ENCODE assay signal across 9 cellular contexts in the genomic region with DNA sequence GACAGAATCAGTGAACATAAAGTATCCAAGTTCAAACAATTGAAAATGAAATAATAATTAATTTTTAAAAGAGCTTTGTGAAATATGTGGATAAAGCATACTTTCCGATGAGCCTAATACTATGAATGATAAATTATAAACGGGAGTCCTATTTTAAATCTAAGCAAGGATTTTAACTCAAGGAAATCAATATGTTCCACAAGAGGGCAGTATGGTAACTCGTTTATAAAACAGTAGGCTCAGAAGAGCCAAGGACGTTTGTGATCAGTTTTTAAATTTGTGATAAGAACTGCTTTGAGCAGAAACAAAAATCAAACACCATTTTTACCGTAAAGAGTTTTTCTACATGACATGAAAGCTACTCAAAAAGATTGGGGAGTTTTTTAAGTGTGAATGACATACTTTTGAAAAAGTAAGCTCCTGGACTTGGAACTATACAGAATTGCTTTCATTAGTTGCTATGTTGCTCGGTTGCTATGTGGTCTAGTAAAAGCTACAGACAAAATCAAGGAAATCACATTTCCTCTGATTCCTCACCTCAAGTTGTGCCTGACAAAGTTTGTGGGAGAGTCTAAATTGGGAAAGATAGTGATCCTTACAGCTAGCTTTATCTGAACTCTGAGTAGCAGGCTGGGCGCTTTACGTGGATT. TPM values are rescaled to one million over a fixed set of nuclear protein-coding genes. Genes with fewer than 3 reads are reported as not detected.
DNase-seq lines count a peak whose midpoint lies in the region; ATAC-seq and TF ChIP-seq lines count a peak whose summit lies in the region.
"Had no signal": no experiment of that assay in that cellular context is flagged by ENCODE, and none has a peak within 500 bp of the region (broad histone marks: within the 10 kb centered on the region; RNA-seq: fewer than 3 reads in every experiment).

No MANE protein-coding gene starts in this region.

- peaks cover 92% of the 10 kb centered on the region for H3K27me3 Mint-ChIP-seq in mesothelial cell of epicardium (ENCODE audit: low read depth)
- peaks cover 32% of the 10 kb centered on the region for H3K27me3 Mint-ChIP-seq in WTC11 (ENCODE audit: low read depth)
- peaks cover 46% of the 10 kb centered on the region for H3K27me3 Mint-ChIP-seq in activated naive CD4-positive, alpha-beta T cell treated with anti-CD3 and anti-CD28 coated beads, Interleukin-2, amount 10 ng/mL, durations not matched to agents 7 days and 5 days

- H3K4me3 ChIP-seq in A673 (ENCODE audit: low read depth, low read length, poor library complexity, severe bottlenecking), result no peak overlapping the region

- H3K4me1 Mint-ChIP-seq in mesothelial cell of epicardium (no peaks in the 10 kb centered on the region), WTC11 (no peaks in the 10 kb centered on the region)
- peaks cover 5% of the 10 kb centered on the region for H3K4me1 Mint-ChIP-seq in activated naive CD4-positive, alpha-beta T cell treated with anti-CD3 and anti-CD28 coated beads, Interleukin-2, amount 10 ng/mL, durations not matched to agents 7 days and 5 days

- peaks cover 43% of the 10 kb centered on the region for H3K27me3 ChIP-seq in A673 (replicated peaks; ENCODE audit: insufficient read depth, low read depth, low read length, poor library complexity)

- TF ChIP-seq CTCF in A673 (conservative IDR thresholded peaks at IDR 0.05; ENCODE audit: low read depth, low read length), result peak; percentile 69
- peak; percentile 48 for TF ChIP-seq CTCF in GM12873 (IDR thresholded peaks at IDR 0.05; ENCODE audit: insufficient read depth, low read depth, low read length, missing control alignments)
- peak; percentile 52 for TF ChIP-seq CTCF in mesothelial cell of epicardium (IDR thresholded peaks at IDR 0.05; ENCODE audit: unreplicated experiment)
- no peak for TF ChIP-seq CTCF in WTC11 (IDR thresholded peaks at IDR 0.05)

- POLR2A ChIA-PET in A673 (lab: Charles Lee; ENCODE audit: low non-redundant PET) (no interaction called here), WTC11 (lab: Charles Lee) (no interaction called here)

- H3K4me3 Mint-ChIP-seq in mesothelial cell of epicardium, result no peak overlapping the region
- H3K4me3 Mint-ChIP-seq in WTC11, result no peak overlapping the region
- no peak overlapping the region for H3K4me3 Mint-ChIP-seq in activated naive CD4-positive, alpha-beta T cell treated with anti-CD3 and anti-CD28 coated beads, Interleukin-2, amount 10 ng/mL, durations not matched to agents 7 days and 5 days
- H3K4me3 Mint-ChIP-seq: dendritic cell treated with granulocyte-macrophage colony-stimulating factor and Interleukin-4, amounts not matched to agents 40 ng/mL and 50 ng/mL, for 4 days had no signal

- no peak overlapping the region for H3K27ac ChIP-seq in A673 (ENCODE audit: low read depth, low read length, poor library complexity, severe bottlenecking)

- H3K4me1 ChIP-seq in A673 (ENCODE audit: insufficient read depth, low read length, poor library complexity, severe bottlenecking), result no peaks in the 10 kb centered on the region

- no peaks in the 10 kb centered on the region for H3K36me3 ChIP-seq in A673 (ENCODE audit: insufficient read depth, low read length, poor library complexity, severe bottlenecking)

- ATAC-seq in WTC11, result no peak

- H3K9me3 Mint-ChIP-seq in mesothelial cell of epicardium (no peaks in the 10 kb centered on the region), WTC11 (no peaks in the 10 kb centered on the region)
- no peaks in the 10 kb centered on the region for H3K9me3 Mint-ChIP-seq in activated naive CD4-positive, alpha-beta T cell treated with anti-CD3 and anti-CD28 coated beads, Interleukin-2, amount 10 ng/mL, durations not matched to agents 7 days and 5 days
- H3K9me3 Mint-ChIP-seq: dendritic cell treated with granulocyte-macrophage colony-stimulating factor and Interleukin-4, amounts not matched to agents 40 ng/mL and 50 ng/mL, for 4 days had no signal

- CTCF ChIA-PET in A673 (lab: Charles Lee), result interaction anchor here (0.5 to 2.9 kb wide), 7 partner anchors 51 to 616 kb away, joined by 3 to 16 read pairs (median 8); no protein-coding TSS in a partner anchor
- CTCF ChIA-PET in WTC11 (lab: Charles Lee), result interaction anchor here (0.7 to 5.5 kb wide), 29 partner anchors 9 to 289 kb away, joined by 3 to 68 read pairs (median 4); a partner anchor contains a TSS
- CTCF ChIA-PET in activated naive CD4-positive, alpha-beta T cell treated with anti-CD3 and anti-CD28 coated beads, Interleukin-2, amount 10 ng/mL, durations not matched to agents 7 days and 5 days (lab: Charles Lee), result interaction anchor here (0.7 to 3.1 kb wide), 26 partner anchors 10 to 350 kb away, joined by 3 to 25 read pairs (median 4); a partner anchor contains a TSS

- H3K9me3 ChIP-seq in A673 (ENCODE audit: low read depth, low read length, poor library complexity, severe bottlenecking), result no peaks in the 10 kb centered on the region

- no TSS peak for BruUV-seq in A673 (replicated peaks; lab: Mats Ljungman, UMichigan)

- H3K27ac Mint-ChIP-seq in mesothelial cell of epicardium, result no peak overlapping the region
- no peak overlapping the region for H3K27ac Mint-ChIP-seq in WTC11
- no peak overlapping the region for H3K27ac Mint-ChIP-seq in activated naive CD4-positive, alpha-beta T cell treated with anti-CD3 and anti-CD28 coated beads, Interleukin-2, amount 10 ng/mL, durations not matched to agents 7 days and 5 days
- H3K27ac Mint-ChIP-seq: dendritic cell treated with granulocyte-macrophage colony-stimulating factor and Interleukin-4, amounts not matched to agents 40 ng/mL and 50 ng/mL, for 4 days had no signal

- peak; percentile 69 for DNase-seq in A673 (ENCODE audit: low spot score)
- DNase-seq in NCI-H748 (lab: John Stamatoyannopoulos, UW; ENCODE audit: unreplicated experiment), result peak; percentile 71
- DNase-seq in dermis blood vessel endothelial cell, result peak; percentile 72
- DNase-seq in mesothelial cell of epicardium (ENCODE audit: low spot score in 2 of 2, unreplicated experiment in 2 of 2), result no peak
- DNase-seq in stimulated activated naive CD4-positive, alpha-beta T cell treated with Interleukin-2 at 50 U/mL for 16 hours (lab: John Stamatoyannopoulos, UW), result no peak
- no peak for DNase-seq in WTC11 (ENCODE audit: low spot score)
- DNase-seq in activated naive CD4-positive, alpha-beta T cell treated with anti-CD3 and anti-CD28 coated beads, Interleukin-2, amount 10 ng/mL, durations not matched to agents 7 days and 5 days, result no peak

- H3K36me3 Mint-ChIP-seq in mesothelial cell of epicardium (no peaks in the 10 kb centered on the region), WTC11 (no peaks in the 10 kb centered on the region)
- no peaks in the 10 kb centered on the region for H3K36me3 Mint-ChIP-seq in activated naive CD4-positive, alpha-beta T cell treated with anti-CD3 and anti-CD28 coated beads, Interleukin-2, amount 10 ng/mL, durations not matched to agents 7 days and 5 days

- intact Hi-C loops in A673 (cut with micrococcal nuclease; ENCODE audit: unreplicated experiment), result loop anchor here (5.0 kb wide), 1 partner anchor 159 kb away; no protein-coding TSS in a partner anchor

TF ChIP-seq in WTC11, 78 proteins besides CTCF, POLR2A, EP300 and RAD21:
- TF ChIP-seq, protein P1, sequence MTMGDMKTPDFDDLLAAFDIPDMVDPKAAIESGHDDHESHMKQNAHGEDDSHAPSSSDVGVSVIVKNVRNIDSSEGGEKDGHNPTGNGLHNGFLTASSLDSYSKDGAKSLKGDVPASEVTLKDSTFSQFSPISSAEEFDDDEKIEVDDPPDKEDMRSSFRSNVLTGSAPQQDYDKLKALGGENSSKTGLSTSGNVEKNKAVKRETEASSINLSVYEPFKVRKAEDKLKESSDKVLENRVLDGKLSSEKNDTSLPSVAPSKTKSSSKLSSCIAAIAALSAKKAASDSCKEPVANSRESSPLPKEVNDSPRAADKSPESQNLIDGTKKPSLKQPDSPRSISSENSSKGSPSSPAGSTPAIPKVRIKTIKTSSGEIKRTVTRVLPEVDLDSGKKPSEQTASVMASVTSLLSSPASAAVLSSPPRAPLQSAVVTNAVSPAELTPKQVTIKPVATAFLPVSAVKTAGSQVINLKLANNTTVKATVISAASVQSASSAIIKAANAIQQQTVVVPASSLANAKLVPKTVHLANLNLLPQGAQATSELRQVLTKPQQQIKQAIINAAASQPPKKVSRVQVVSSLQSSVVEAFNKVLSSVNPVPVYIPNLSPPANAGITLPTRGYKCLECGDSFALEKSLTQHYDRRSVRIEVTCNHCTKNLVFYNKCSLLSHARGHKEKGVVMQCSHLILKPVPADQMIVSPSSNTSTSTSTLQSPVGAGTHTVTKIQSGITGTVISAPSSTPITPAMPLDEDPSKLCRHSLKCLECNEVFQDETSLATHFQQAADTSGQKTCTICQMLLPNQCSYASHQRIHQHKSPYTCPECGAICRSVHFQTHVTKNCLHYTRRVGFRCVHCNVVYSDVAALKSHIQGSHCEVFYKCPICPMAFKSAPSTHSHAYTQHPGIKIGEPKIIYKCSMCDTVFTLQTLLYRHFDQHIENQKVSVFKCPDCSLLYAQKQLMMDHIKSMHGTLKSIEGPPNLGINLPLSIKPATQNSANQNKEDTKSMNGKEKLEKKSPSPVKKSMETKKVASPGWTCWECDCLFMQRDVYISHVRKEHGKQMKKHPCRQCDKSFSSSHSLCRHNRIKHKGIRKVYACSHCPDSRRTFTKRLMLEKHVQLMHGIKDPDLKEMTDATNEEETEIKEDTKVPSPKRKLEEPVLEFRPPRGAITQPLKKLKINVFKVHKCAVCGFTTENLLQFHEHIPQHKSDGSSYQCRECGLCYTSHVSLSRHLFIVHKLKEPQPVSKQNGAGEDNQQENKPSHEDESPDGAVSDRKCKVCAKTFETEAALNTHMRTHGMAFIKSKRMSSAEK (CRISPR knock-in tag; IDR thresholded peaks at IDR 0.05; ENCODE audit: borderline replicate concordance), result no peak

RNA-seq across cellular contexts. Expression of a gene that starts 11.8 kb away (rescaled TPM):
- not detected in 2 replicates for total RNA-seq in A673 (2021)
- not detected in 2 replicates for total RNA-seq in dermis blood vessel endothelial cell
- not detected in 3 replicates for total RNA-seq in mesothelial cell of epicardium
- total RNA-seq in WTC11 (2021), result 0.37 TPM in 1 of 3 replicates, not detected in the others

Comparison
In these comparisons a context has a peak if more than half of its experiments do, and no peak if none do; other contexts are left out.
1. DNase-seq: peak in A673 (single experiment), NCI-H748 (single experiment) and dermis blood vessel endothelial cell (single experiment); none in mesothelial cell of epicardium (0 of 2), stimulated activated naive CD4-positive, alpha-beta T cell treated with Interleukin-2 at 50 U/mL for 16 hours (single experiment), WTC11 (single experiment) and activated naive CD4-positive, alpha-beta T cell treated with anti-CD3 and anti-CD28 coated beads, Interleukin-2, amount 10 ng/mL, durations not matched to agents 7 days and 5 days (single experiment).